Comparison of ENCODE assay signal across 20 cellular contexts in genomic region chr5:61264273-61264661, GRCh38.
DNase-seq lines count a peak whose midpoint lies in the region; ATAC-seq and TF ChIP-seq lines count a peak whose summit lies in the region.
"Had no signal": no experiment of that assay in that cellular context is flagged by ENCODE, and none has a peak within 500 bp of the region (broad histone marks: within the 10 kb centered on the region; RNA-seq: fewer than 3 reads in every experiment).

No MANE protein-coding gene starts in this region.

- H3K27ac ChIP-seq in upper lobe of left lung, result peak overlapping the region in 3 of 4 donors; percentile 18 to 46 (median 31)
- H3K27ac ChIP-seq: A549, KMS-11 had no signal

- intact Hi-C loops in CD14-positive monocyte (cut with micrococcal nuclease), result no loop called here

- H3K27ac Mint-ChIP-seq in CD14-positive monocyte (peak overlapping the region in 5 of 7 donors; percentile 1 to 70 (median 9)), endothelial cell (ENCODE audit: unreplicated experiment) (peak overlapping the region; percentile 88), neural crest cell (ENCODE audit: unreplicated experiment) (peak overlapping the region; percentile 65)
- H3K27ac Mint-ChIP-seq: CD8-positive, alpha-beta T cell had no signal

- H3K9me3 ChIP-seq in upper lobe of left lung, result no peaks in the 10 kb centered on the region
- H3K9me3 ChIP-seq: A549 had no signal

- TF ChIP-seq POLR2A in upper lobe of left lung (IDR thresholded peaks at IDR 0.05), result no peak

- WGBS in upper lobe of left lung, 2 donors, result 50 to 58% methylated on average over 4 of the region's 4 CpGs

- H3K27me3 ChIP-seq in upper lobe of left lung, result no peaks in the 10 kb centered on the region

- H3K4me1 ChIP-seq in upper lobe of left lung, result peaks cover 8 to 18% (median 15%) of the 10 kb centered on the region in 4 donors
- H3K4me1 ChIP-seq: A549 had no signal

- peak overlapping the region in 1 of 4 donors; percentile 10 for H3K4me3 ChIP-seq in upper lobe of left lung
- H3K4me3 ChIP-seq: A549 had no signal

- H3K9me3 Mint-ChIP-seq in CD14-positive monocyte, result peaks cover 2 to 6% (median 3%) of the 10 kb centered on the region in 7 donors
- no peaks in the 10 kb centered on the region for H3K9me3 Mint-ChIP-seq in endothelial cell (ENCODE audit: unreplicated experiment)
- H3K9me3 Mint-ChIP-seq in neural crest cell, result no peaks in the 10 kb centered on the region
- H3K9me3 Mint-ChIP-seq: CD8-positive, alpha-beta T cell had no signal

- DNase-seq in CD14-positive monocyte (ENCODE audit: low spot score), result no peak
- no peak for DNase-seq in endothelial cell (ENCODE audit: low spot score)
- no peak for DNase-seq in neural crest cell (ENCODE audit: low read depth, low spot score)
- no peak for DNase-seq in upper lobe of left lung
- no peak for DNase-seq in iPS-NIHi7 (ENCODE audit: extremely low spot score)
- DNase-seq in putamen (ENCODE audit: low spot score), result no peak
- no peak for DNase-seq in DMS153 treated with DMSO at 0.1 percent for 48 hours (lab: John Stamatoyannopoulos, UW; ENCODE audit: unreplicated experiment)
- DNase-seq: CD8-positive, alpha-beta T cell; DMS53; IMR-90; NCI-H1092 treated with DMSO at 0.1 percent for 48 hours; NCI-H1436 treated with DMSO at 0.1 percent for 48 hours; NCI-H2029 treated with DMSO at 0.1 percent for 48 hours; NCI-H226; NCI-H748 treated with DMSO at 0.1 percent for 48 hours; SIG-M5 had no signal

- TF ChIP-seq CTCF in CD14-positive monocyte (IDR thresholded peaks at IDR 0.05) (no peak), endothelial cell (IDR thresholded peaks at IDR 0.05; ENCODE audit: unreplicated experiment) (no peak), neural crest cell (conservative IDR thresholded peaks at IDR 0.05) (no peak), upper lobe of left lung (IDR thresholded peaks at IDR 0.05) (no peak)

- H3K4me1 Mint-ChIP-seq in CD14-positive monocyte (peaks cover 52% of the 10 kb centered on the region), endothelial cell (ENCODE audit: unreplicated experiment) (peaks cover 76% of the 10 kb centered on the region), neural crest cell (peaks cover 63% of the 10 kb centered on the region)

- no peaks in the 10 kb centered on the region for H3K36me3 ChIP-seq in upper lobe of left lung

- H3K36me3 Mint-ChIP-seq in CD14-positive monocyte (no peaks in the 10 kb centered on the region), endothelial cell (ENCODE audit: low read depth, unreplicated experiment) (no peaks in the 10 kb centered on the region), neural crest cell (ENCODE audit: low read depth) (no peaks in the 10 kb centered on the region)
- H3K36me3 Mint-ChIP-seq: CD8-positive, alpha-beta T cell had no signal

- H3K4me3 Mint-ChIP-seq in CD14-positive monocyte, result peak overlapping the region in 1 of 2 donors; percentile 59
- H3K4me3 Mint-ChIP-seq in endothelial cell (ENCODE audit: unreplicated experiment), result peak overlapping the region; percentile 29
- H3K4me3 Mint-ChIP-seq in neural crest cell, result no peak overlapping the region
- H3K4me3 Mint-ChIP-seq: CD8-positive, alpha-beta T cell had no signal

- H3K27me3 Mint-ChIP-seq in CD14-positive monocyte (ENCODE audit: low read depth in 3 of 3) (peaks cover 2 to 5% (median 2%) of the 10 kb centered on the region in 3 donors), endothelial cell (ENCODE audit: unreplicated experiment) (peaks cover 5% of the 10 kb centered on the region), neural crest cell (ENCODE audit: low read depth) (no peaks in the 10 kb centered on the region)

- TF ChIP-seq EP300 in upper lobe of left lung (IDR thresholded peaks at IDR 0.05), result no peak

- no peak for ATAC-seq in upper lobe of left lung (ENCODE audit: low FRiP score in 2 of 2)
- ATAC-seq: A549; CD8-positive, alpha-beta T cell; Panc1; SK-N-SH treated with all-trans-retinoic acid at 6 μM for 48 hours had no signal

Comparison
In these comparisons a context has a peak if more than half of its experiments do, and no peak if none do; other contexts are left out.
1. H3K27ac Mint-ChIP-seq: peak in every context shown above with its lines; median percentile 88 in endothelial cell; 65 in neural crest cell; 9 in CD14-positive monocyte.